In genomic region chr20:24694727-24695528, GRCh38 we compare ENCODE assay signal across 1 cellular context.
TF ChIP-seq lines count a peak whose summit lies in the region.

No MANE protein-coding gene starts in this region.

TF ChIP-seq in SK-N-SH treated with all-trans-retinoic acid at 6 μM for 48 hours, 23 proteins besides CTCF, POLR2A, EP300 and RAD21 (continued from another document):
- TF ChIP-seq ZNF565 (CRISPR knock-in tag; conservative IDR thresholded peaks at IDR 0.05; ENCODE audit: low read depth) (no peak), ZNF70 (CRISPR knock-in tag; IDR thresholded peaks at IDR 0.05) (no peak), POU6F1 (CRISPR knock-in tag; IDR thresholded peaks at IDR 0.05; ENCODE audit: borderline replicate concordance, low read depth) (no peak)
